18 cellular contexts compared by ENCODE assay signal in genomic region chr21:37855568-37856391, GRCh38.
DNase-seq lines count a peak whose midpoint lies in the region; ATAC-seq and TF ChIP-seq lines count a peak whose summit lies in the region.
"Had no signal": no experiment of that assay in that cellular context is flagged by ENCODE, and none has a peak within 500 bp of the region (broad histone marks: within the 10 kb centered on the region; RNA-seq: fewer than 3 reads in every experiment).

No MANE protein-coding gene starts in this region.

- DNase-seq in ELR (ENCODE audit: low read depth) (peak; percentile 85), RPMI7951 (ENCODE audit: low read depth) (peak; percentile 72), endothelial cell (ENCODE audit: low spot score) (no peak), osteocyte (ENCODE audit: extremely low spot score, unreplicated experiment) (no peak), progenitor cell of endocrine pancreas (ENCODE audit: low spot score, unreplicated experiment) (no peak), HPDE6-E6E7 (ENCODE audit: extremely low spot score) (no peak)
- DNase-seq in stimulated activated naive B cell treated with anti-CD40 and anti-IgM and Interleukin-4, amounts not matched to agents 10 μg/mL and 1 μg/mL and 100 μg/mL, for 72 hours = no peak
- DNase-seq: activated CD8-positive, alpha-beta T cell treated with anti-CD3 and anti-CD28 coated beads for 36 hours; effector memory CD8-positive, alpha-beta T cell; GF-D8; Karpas-422; lower lobe of right lung; occipital lobe; PC-9; stimulated activated naive CD8-positive, alpha-beta T cell treated with anti-CD3 and anti-CD28 coated beads, Interleukin-15, Interleukin-2, amounts not matched to agents 100 U/mL and 50 U/mL, for 24 hours; T-helper 2 cell had no signal

- no peak for TF ChIP-seq CTCF in endothelial cell (IDR thresholded peaks at IDR 0.05; ENCODE audit: unreplicated experiment)
- no peak for TF ChIP-seq CTCF in osteocyte (IDR thresholded peaks at IDR 0.05)
- TF ChIP-seq CTCF in progenitor cell of endocrine pancreas (IDR thresholded peaks at IDR 0.05; ENCODE audit: unreplicated experiment) = no peak

- ATAC-seq in HG02588 (IDR thresholded peaks at IDR 0.05; ENCODE audit: unreplicated experiment) = no peak
- no peak for ATAC-seq in stimulated activated naive B cell treated with anti-CD40 and anti-IgM and Interleukin-4, amounts not matched to agents 10 μg/mL and 1 μg/mL and 100 μg/mL, for 72 hours (replicated peaks)
- ATAC-seq: activated CD8-positive, alpha-beta T cell treated with anti-CD3 and anti-CD28 coated beads for 36 hours; effector memory CD8-positive, alpha-beta T cell; lower lobe of right lung; stimulated activated naive CD8-positive, alpha-beta T cell treated with anti-CD3 and anti-CD28 coated beads, Interleukin-15, Interleukin-2, amounts not matched to agents 100 U/mL and 50 U/mL, for 24 hours had no signal

- H3K36me3 Mint-ChIP-seq in endothelial cell (ENCODE audit: low read depth, unreplicated experiment) = no peaks in the 10 kb centered on the region
- H3K36me3 Mint-ChIP-seq in osteocyte (ENCODE audit: unreplicated experiment) = peaks cover 17% of the 10 kb centered on the region
- H3K36me3 Mint-ChIP-seq in stimulated activated naive B cell treated with anti-CD40 and anti-IgM and Interleukin-4, amounts not matched to agents 10 μg/mL and 1 μg/mL and 100 μg/mL, for 72 hours = no peaks in the 10 kb centered on the region
- H3K36me3 Mint-ChIP-seq in progenitor cell of endocrine pancreas (ENCODE audit: insufficient read depth) = no peaks in the 10 kb centered on the region
- H3K36me3 Mint-ChIP-seq: activated naive CD8-positive, alpha-beta T cell had no signal

- peaks cover 12% of the 10 kb centered on the region for H3K4me1 Mint-ChIP-seq in endothelial cell (ENCODE audit: unreplicated experiment)
- H3K4me1 Mint-ChIP-seq in osteocyte (ENCODE audit: unreplicated experiment) = peaks cover 49% of the 10 kb centered on the region
- no peaks in the 10 kb centered on the region for H3K4me1 Mint-ChIP-seq in stimulated activated naive B cell treated with anti-CD40 and anti-IgM and Interleukin-4, amounts not matched to agents 10 μg/mL and 1 μg/mL and 100 μg/mL, for 72 hours
- H3K4me1 Mint-ChIP-seq in progenitor cell of endocrine pancreas (ENCODE audit: low read depth) = no peaks in the 10 kb centered on the region

- H3K9me3 Mint-ChIP-seq in endothelial cell (ENCODE audit: unreplicated experiment) (peaks cover 6% of the 10 kb centered on the region), osteocyte (ENCODE audit: unreplicated experiment) (peaks cover 20% of the 10 kb centered on the region), progenitor cell of endocrine pancreas (ENCODE audit: low read depth) (peaks cover 7% of the 10 kb centered on the region)
- peaks cover 5 to 16% of the 10 kb centered on the region in 2 donors for H3K9me3 Mint-ChIP-seq in stimulated activated naive B cell treated with anti-CD40 and anti-IgM and Interleukin-4, amounts not matched to agents 10 μg/mL and 1 μg/mL and 100 μg/mL, for 72 hours

- no peaks in the 10 kb centered on the region for H3K27me3 Mint-ChIP-seq in endothelial cell (ENCODE audit: unreplicated experiment)
- no peaks in the 10 kb centered on the region for H3K27me3 Mint-ChIP-seq in osteocyte (ENCODE audit: unreplicated experiment)
- no peaks in the 10 kb centered on the region for H3K27me3 Mint-ChIP-seq in stimulated activated naive B cell treated with anti-CD40 and anti-IgM and Interleukin-4, amounts not matched to agents 10 μg/mL and 1 μg/mL and 100 μg/mL, for 72 hours
- no peaks in the 10 kb centered on the region for H3K27me3 Mint-ChIP-seq in progenitor cell of endocrine pancreas

- H3K4me3 Mint-ChIP-seq in endothelial cell (ENCODE audit: unreplicated experiment) (no peak overlapping the region), osteocyte (ENCODE audit: unreplicated experiment) (peak overlapping the region; percentile 53), progenitor cell of endocrine pancreas (ENCODE audit: low read depth) (no peak overlapping the region)
- no peak overlapping the region for H3K4me3 Mint-ChIP-seq in stimulated activated naive B cell treated with anti-CD40 and anti-IgM and Interleukin-4, amounts not matched to agents 10 μg/mL and 1 μg/mL and 100 μg/mL, for 72 hours
- H3K4me3 Mint-ChIP-seq: activated CD8-positive, alpha-beta T cell treated with anti-CD3 and anti-CD28 coated beads for 36 hours; activated naive CD8-positive, alpha-beta T cell; effector memory CD8-positive, alpha-beta T cell had no signal

- H3K27ac Mint-ChIP-seq in endothelial cell (ENCODE audit: unreplicated experiment) = peak overlapping the region; percentile 82
- H3K27ac Mint-ChIP-seq in osteocyte (ENCODE audit: unreplicated experiment) = peak overlapping the region; percentile 94
- no peak overlapping the region for H3K27ac Mint-ChIP-seq in stimulated activated naive B cell treated with anti-CD40 and anti-IgM and Interleukin-4, amounts not matched to agents 10 μg/mL and 1 μg/mL and 100 μg/mL, for 72 hours
- no peak overlapping the region for H3K27ac Mint-ChIP-seq in progenitor cell of endocrine pancreas
- H3K27ac Mint-ChIP-seq: activated CD8-positive, alpha-beta T cell treated with anti-CD3 and anti-CD28 coated beads for 36 hours; activated naive CD8-positive, alpha-beta T cell; effector memory CD8-positive, alpha-beta T cell had no signal

Comparison
In these comparisons a context has a peak if more than half of its experiments do, and no peak if none do; other contexts are left out.
1. DNase-seq: peak in ELR (single experiment) and RPMI7951 (single experiment); none in endothelial cell (single experiment), osteocyte (single experiment), stimulated activated naive B cell treated with anti-CD40 and anti-IgM and Interleukin-4, amounts not matched to agents 10 μg/mL and 1 μg/mL and 100 μg/mL, for 72 hours (single experiment), progenitor cell of endocrine pancreas (single experiment) and HPDE6-E6E7 (single experiment).
2. H3K27ac Mint-ChIP-seq: peak in endothelial cell (single experiment) and osteocyte (single experiment); none in stimulated activated naive B cell treated with anti-CD40 and anti-IgM and Interleukin-4, amounts not matched to agents 10 μg/mL and 1 μg/mL and 100 μg/mL, for 72 hours (single experiment) and progenitor cell of endocrine pancreas (single experiment).